In the genomic region with DNA sequence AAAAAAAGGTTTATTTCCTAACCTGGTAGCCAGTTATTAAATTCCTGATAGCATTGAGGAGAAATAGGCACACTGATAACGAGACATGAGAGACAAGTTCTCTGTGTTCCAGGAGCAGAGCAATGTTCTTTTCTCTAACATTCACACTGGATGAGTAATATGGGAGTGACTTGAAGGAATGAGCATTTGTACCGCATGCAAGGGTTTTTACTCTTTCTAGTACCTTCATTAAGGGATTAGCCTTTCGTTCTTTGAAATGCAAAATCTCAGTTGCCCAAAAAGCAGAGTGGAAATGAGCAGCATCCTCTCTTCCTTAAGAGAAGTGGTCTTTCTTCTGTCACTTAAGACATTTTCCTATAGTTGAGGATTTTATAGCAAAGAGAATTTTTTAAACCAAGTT, we compare ENCODE assay signal across 9 cellular contexts. TPM values are rescaled to one million over a fixed set of nuclear protein-coding genes. Genes with fewer than 3 reads are reported as not detected.
DNase-seq lines count a peak whose midpoint lies in the region; ATAC-seq, FAIRE-seq and TF ChIP-seq lines count a peak whose summit lies in the region.
"Had no signal": no experiment of that assay in that cellular context is flagged by ENCODE, and none has a peak within 500 bp of the region (broad histone marks: within the 10 kb centered on the region; RNA-seq: fewer than 3 reads in every experiment).

No MANE protein-coding gene starts in this region.

- H3K27me3 Mint-ChIP-seq in activated CD4-positive, alpha-beta memory T cell treated with anti-CD3 and anti-CD28 coated beads for 36 hours: peaks cover 3% of the 10 kb centered on the region

- H3K4me1 Mint-ChIP-seq in activated CD4-positive, alpha-beta memory T cell treated with anti-CD3 and anti-CD28 coated beads for 36 hours (ENCODE audit: low read depth): no peaks in the 10 kb centered on the region

- DNase-seq in ACHN (peak; percentile 90), LHCN-M2 (ENCODE audit: low read depth) (peak; percentile 90), H1 (ENCODE audit: low read depth in 1 of 2, low spot score in 2 of 2) (peak in 1 of 2 experiments; percentile 27), left colon (no peak), dorsolateral prefrontal cortex (no peak), prostate gland (ENCODE audit: low spot score) (no peak), cerebellar cortex (ENCODE audit: low spot score) (no peak)
- DNase-seq in activated CD4-positive, alpha-beta memory T cell treated with anti-CD3 and anti-CD28 coated beads for 36 hours: no peak

- H3K4me3 ChIP-seq in H1 (ENCODE audit: extremely low read depth in 1 of 4, insufficient read depth in 2 of 4, low read depth in 3 of 4, low read length in 4 of 4) (peak overlapping the region in 1 of 4 experiments; percentile 50; a peak in 2 of 8 replicates), dorsolateral prefrontal cortex (peak overlapping the region in 1 of 59 donors; percentile 3), prostate gland (no peak overlapping the region)

- H3K56ac ChIP-seq in H1 (replicated peaks; ENCODE audit: insufficient read length, low read depth, low read length): no peak overlapping the region

- H2BK120ac ChIP-seq in H1 (replicated peaks; ENCODE audit: low read depth, low read length): no peak overlapping the region

- in situ Hi-C loops in ACHN (cut with HindIII; ENCODE audit: low pct_ligation_motif_present, low pct_unique_long_range_greater_than_20kb, low sequenced_read_pairs): no loop called here

- no peak overlapping the region for H2AK5ac ChIP-seq in H1 (ENCODE audit: low read depth, low read length)

- no peak overlapping the region for H2BK15ac ChIP-seq in H1 (ENCODE audit: low read length)

- no peak overlapping the region for H3K18ac ChIP-seq in H1 (ENCODE audit: extremely low read depth, low read length)

- H3K36me3 ChIP-seq in H1 (ENCODE audit: control insufficient read depth in 2 of 4, insufficient read depth in 4 of 4, low read length in 3 of 4) (no peaks in the 10 kb centered on the region; a peak in 1 of 8 replicates), prostate gland (no peaks in the 10 kb centered on the region)

- no peak overlapping the region for H2AFZ ChIP-seq in H1 (ENCODE audit: low read length)

- TF ChIP-seq RAD21 in H1 (IDR thresholded peaks at IDR 0.05 in 1 of 2, conservative IDR thresholded peaks at IDR 0.05 in 1 of 2; ENCODE audit: low read depth in 2 of 2, low read length in 2 of 2): 0 out of 4 replicates have a peak, but pooled peaks of 1 of the 2 experiments have one; percentile 2

- no peak overlapping the region for H2BK12ac ChIP-seq in H1 (ENCODE audit: low read depth, low read length)

- no peak overlapping the region for H3K4me3 Mint-ChIP-seq in activated CD4-positive, alpha-beta memory T cell treated with anti-CD3 and anti-CD28 coated beads for 36 hours
- H3K4me3 Mint-ChIP-seq: activated T-helper 1 cell treated with anti-CD3 and anti-CD28 coated beads, Interleukin-12 subunit alpha, Interleukin-12 subunit beta, Interleukin-2, Interleukin-4 antibody, amounts not matched to agents 30 ng/mL and 10 ng/mL and 1 ng/mL, durations not matched to agents 14 hours and 24 hours and 36 hours had no signal

- no peak overlapping the region for H4K91ac ChIP-seq in H1 (replicated peaks; ENCODE audit: insufficient read length, low read length)

- H3K79me2 ChIP-seq in H1 (ENCODE audit: control insufficient read depth in 1 of 2, insufficient read depth in 2 of 2, low read length in 2 of 2): peaks cover 7 to 73% of the 10 kb centered on the region in 2 experiments; a peak in 3 of 4 replicates

- no peak overlapping the region for H3K14ac ChIP-seq in H1 (ENCODE audit: insufficient read length)

- peak overlapping the region; percentile 61 to 65 for H3K4me2 ChIP-seq in H1 (ENCODE audit: insufficient read depth in 1 of 2, low read depth in 2 of 2, low read length in 2 of 2)

- H2BK5ac ChIP-seq in H1 (ENCODE audit: low read depth, low read length): peak overlapping the region; percentile 6; the same call in 1 of the 2 replicates

- no peak overlapping the region for H2BK20ac ChIP-seq in H1 (ENCODE audit: low read length)

- H4K8ac ChIP-seq in H1 (ENCODE audit: extremely low read depth, insufficient read depth, low read length): no peak overlapping the region

- TF ChIP-seq POLR2A in H1 (IDR thresholded peaks at IDR 0.05; ENCODE audit: control extremely low read depth in 1 of 2, low read depth in 2 of 2, low read length in 2 of 2) (peak; percentile 33 to 36; a peak in 2 of 3 replicates), prostate gland (IDR thresholded peaks at IDR 0.05) (no peak)

- 0% methylated on average over 3 of the region's 3 CpGs; no CpG with 5 or more reads in 1 of the 2 experiments for WGBS in H1 (ENCODE audit: extremely low coverage in 1 of 2, insufficient coverage in 1 of 2, insufficient read length in 1 of 2, insufficient replicate concordance in 2 of 2, low coverage in 1 of 2, low lambda C conversion rate in 2 of 2, missing lambda C conversion rate in 1 of 2), 2 experiments
- WGBS in prostate gland: 46% methylated on average over 3 of the region's 3 CpGs

- H3K4me1 ChIP-seq in H1 (replicated peaks in 1 of 4; ENCODE audit: control insufficient read depth in 3 of 4, insufficient read depth in 4 of 4, low read length in 3 of 4) (peaks cover 2 to 24% (median 11%) of the 10 kb centered on the region in 4 experiments), prostate gland (replicated peaks) (peaks cover 14% of the 10 kb centered on the region)

- peaks cover 2% of the 10 kb centered on the region; the same call in 1 of the 2 replicates for H3K79me1 ChIP-seq in H1 (ENCODE audit: low read depth, low read length)

- CTCF ChIA-PET in H1 (lab: Charles Lee; ENCODE audit: partially characterized antibody): interaction anchor here (1.0 to 1.6 kb wide), 3 partner anchors 20 to 88 kb away, joined by 3 to 8 read pairs (median 4); a partner anchor contains a TSS
- CTCF ChIA-PET in activated CD4-positive, alpha-beta memory T cell treated with anti-CD3 and anti-CD28 coated beads for 36 hours (lab: Charles Lee): interaction anchor here (0.7 to 4.4 kb wide), 2 partner anchors 37 to 302 kb away, joined by 3 to 37 read pairs; a partner anchor contains a TSS

- intact Hi-C loops in left colon (cut with DNase I, micrococcal nuclease): no loop called here
- intact Hi-C loops in dorsolateral prefrontal cortex (cut with DNase I): loop anchor here in 1 of 2 donors (10.0 kb wide), 3 partner anchors 59 to 131 kb away; a partner anchor contains a TSS
- intact Hi-C loops in prostate gland (cut with DNase I): no loop called here
- intact Hi-C loops in activated CD4-positive, alpha-beta memory T cell treated with anti-CD3 and anti-CD28 coated beads for 36 hours (cut with micrococcal nuclease): loop anchor here (2.0 to 10.0 kb wide), 2 partner anchors 89 to 1567 kb away; no protein-coding TSS in a partner anchor

- peak; percentile 57 for ATAC-seq in left colon

- H3K23me2 ChIP-seq in H1 (ENCODE audit: low read depth, low read length): no peaks in the 10 kb centered on the region; the same call in 1 of the 2 replicates

- no peaks in the 10 kb centered on the region for H3K9me3 ChIP-seq in H1 (ENCODE audit: insufficient read depth in 2 of 2, low read depth in 1 of 2, low read length in 1 of 2)
- no peaks in the 10 kb centered on the region for H3K9me3 ChIP-seq in prostate gland

- no peak for TF ChIP-seq CTCF in H1 (IDR thresholded peaks at IDR 0.05; ENCODE audit: control extremely low read depth in 1 of 3, insufficient read depth in 1 of 3, low read depth in 1 of 3, low read length in 3 of 3)
- no peak for TF ChIP-seq CTCF in dorsolateral prefrontal cortex (IDR thresholded peaks at IDR 0.05 in 54 of 56, conservative IDR thresholded peaks at IDR 0.05 in 2 of 56; ENCODE audit: low read depth in 1 of 56, partially characterized antibody in 56 of 56)
- no peak for TF ChIP-seq CTCF in prostate gland (IDR thresholded peaks at IDR 0.05)

- no peak; a peak in 1 of 3 replicates for TF ChIP-seq EP300 in H1 (IDR thresholded peaks at IDR 0.05; ENCODE audit: borderline replicate concordance in 1 of 2, low read depth in 2 of 2, low read length in 2 of 2)

- POLR2A ChIA-PET in H1 (lab: Charles Lee; ENCODE audit: partially characterized antibody): interaction anchor here (0.7 to 3.2 kb wide), 7 partner anchors 9 to 802 kb away, joined by 3 to 15 read pairs (median 4); no protein-coding TSS in a partner anchor
- POLR2A ChIA-PET in activated CD4-positive, alpha-beta memory T cell treated with anti-CD3 and anti-CD28 coated beads for 36 hours (lab: Charles Lee): no interaction called here

- peak; percentile 98 for FAIRE-seq in H1 (lab: Jason Lieb, UNC)

- peak overlapping the region; percentile 59 for H3K27ac ChIP-seq in H1 (ENCODE audit: low read depth, low read length)
- H3K27ac ChIP-seq in dorsolateral prefrontal cortex: peak overlapping the region in 3 of 59 donors; percentile 10 to 45 (median 32)
- H3K27ac ChIP-seq in prostate gland: peak overlapping the region in 1 of 2 donors; percentile 48

- H4K20me1 ChIP-seq in H1 (replicated peaks in 1 of 2; ENCODE audit: control insufficient read depth in 1 of 2, insufficient read depth in 2 of 2, low read length in 2 of 2): no peaks in the 10 kb centered on the region

- no peaks in the 10 kb centered on the region for H3K27me3 ChIP-seq in H1 (replicated peaks in 1 of 4; ENCODE audit: control insufficient read depth in 3 of 4, extremely low read depth in 1 of 4, insufficient read depth in 3 of 4, low read length in 3 of 4)
- H3K27me3 ChIP-seq in dorsolateral prefrontal cortex: no peaks in the 10 kb centered on the region
- H3K27me3 ChIP-seq in prostate gland (replicated peaks; ENCODE audit: insufficient read depth): no peaks in the 10 kb centered on the region

- no peak overlapping the region for H3K4ac ChIP-seq in H1 (replicated peaks; ENCODE audit: insufficient read length, low read depth, low read length)

- H3K9ac ChIP-seq in H1 (replicated peaks in 1 of 4; ENCODE audit: extremely low read depth in 1 of 4, low read depth in 3 of 4, low read length in 3 of 4): 0 out of 7 replicates have a peak overlapping the region, but pooled peaks of 1 of the 4 experiments have one; percentile 5

- H3K9me3 Mint-ChIP-seq in activated CD4-positive, alpha-beta memory T cell treated with anti-CD3 and anti-CD28 coated beads for 36 hours: no peaks in the 10 kb centered on the region
- H3K9me3 Mint-ChIP-seq: activated T-helper 1 cell treated with anti-CD3 and anti-CD28 coated beads, Interleukin-12 subunit alpha, Interleukin-12 subunit beta, Interleukin-2, Interleukin-4 antibody, amounts not matched to agents 30 ng/mL and 10 ng/mL and 1 ng/mL, durations not matched to agents 14 hours and 24 hours and 36 hours had no signal

- H4K5ac ChIP-seq in H1 (ENCODE audit: insufficient read length, low read depth, low read length): peak overlapping the region; percentile 34

- H3K27ac Mint-ChIP-seq in activated CD4-positive, alpha-beta memory T cell treated with anti-CD3 and anti-CD28 coated beads for 36 hours: no peak overlapping the region
- H3K27ac Mint-ChIP-seq: activated T-helper 1 cell treated with anti-CD3 and anti-CD28 coated beads, Interleukin-12 subunit alpha, Interleukin-12 subunit beta, Interleukin-2, Interleukin-4 antibody, amounts not matched to agents 30 ng/mL and 10 ng/mL and 1 ng/mL, durations not matched to agents 14 hours and 24 hours and 36 hours had no signal

- H3K23ac ChIP-seq in H1 (ENCODE audit: insufficient read length): no peak overlapping the region

- no peaks in the 10 kb centered on the region for H3K36me3 Mint-ChIP-seq in activated CD4-positive, alpha-beta memory T cell treated with anti-CD3 and anti-CD28 coated beads for 36 hours

RNA-seq across cellular contexts. Expression of a gene that starts 54.7 kb away (rescaled TPM):
- 5.6 and 8.1 TPM in 2 replicates for total RNA-seq in LHCN-M2 (2014; rRNA removed)
- 6.1 TPM for polyA plus RNA-seq in LHCN-M2 (2012)
- total RNA-seq in H1 (2021; fragmentation: NEBNext Ultra II Directional; extraction: Animal tissue kit (Norgen Biotek cat#: 25700)): 44.5 and 48.2 TPM in 2 replicates
- polyA plus RNA-seq in H1 (2011; rRNA removed): 7.1 and 8.5 TPM in 2 replicates
- 12.2 TPM for polyA plus RNA-seq in H1 (2011; cell fraction: cytosol; rRNA removed)
- 21.7 TPM for polyA plus RNA-seq in H1 (2011; cell fraction: nucleus; rRNA removed)
- polyA plus RNA-seq in H1 (2012, experiment 1 of 2): 10.5 to 16.0 TPM (median 13.6 TPM) in 4 replicates
- 1.5 TPM for polyA plus RNA-seq in H1 (2012, experiment 2 of 2)
- polyA plus RNA-seq in H1 (2013, experiment 1 of 2): 16.1 TPM
- 15.0 TPM for polyA plus RNA-seq in H1 (2013, experiment 2 of 2)
- polyA minus RNA-seq in H1 (2011; rRNA and poly(A)+ RNA removed): 79.9 and 132 TPM in 2 replicates
- 72.6 TPM for polyA minus RNA-seq in H1 (2011; cell fraction: cytosol; rRNA and poly(A)+ RNA removed)
- polyA minus RNA-seq in H1 (2011; cell fraction: nucleus; rRNA and poly(A)+ RNA removed): 192 TPM
- total RNA-seq in left colon: 10 to 100 TPM; 54.6 to 84.0 TPM
- 10 to 100 TPM; 23.1 to 59.4 (median 37.2) TPM for total RNA-seq in dorsolateral prefrontal cortex
- total RNA-seq in prostate gland: 10 to 100 TPM; 24.3 to 49.3 TPM
- under 1 TPM; 0.19 to 0.22 TPM for total RNA-seq in activated CD4-positive, alpha-beta memory T cell treated with anti-CD3 and anti-CD28 coated beads for 36 hours

Comparison
In these comparisons a context has a peak if more than half of its experiments do, and no peak if none do; other contexts are left out.
1. DNase-seq: peak in ACHN (single experiment) and LHCN-M2 (single experiment); none in left colon (0 of 2), dorsolateral prefrontal cortex (0 of 10), prostate gland (single experiment), cerebellar cortex (single experiment) and activated CD4-positive, alpha-beta memory T cell treated with anti-CD3 and anti-CD28 coated beads for 36 hours (single experiment).